Comparison of ENCODE assay signal across 15 cellular contexts in the genomic region with DNA sequence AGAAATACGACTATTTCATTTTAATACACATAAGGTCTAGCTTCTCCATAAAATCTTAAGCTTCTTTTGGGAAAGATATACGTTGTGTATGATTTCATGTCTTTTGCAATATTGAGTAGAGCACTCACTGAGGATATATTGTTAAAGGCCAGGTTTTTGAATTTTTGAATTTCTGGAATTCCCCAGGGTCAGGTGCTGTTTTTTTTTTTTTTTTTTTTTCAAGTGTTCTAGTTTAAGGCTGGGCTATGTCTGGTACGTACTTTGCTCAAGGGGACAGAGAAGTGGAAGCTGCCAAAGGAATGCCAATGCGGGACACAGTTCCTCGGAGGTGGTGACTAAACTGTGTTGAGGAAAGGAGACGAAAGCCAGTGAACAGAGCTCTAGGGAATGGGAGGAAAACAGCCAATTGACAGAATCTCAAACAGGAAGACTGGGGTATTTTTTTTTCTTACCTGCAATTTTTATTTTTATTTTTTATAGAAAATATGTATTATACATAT.
"Had no signal": no experiment of that assay in that cellular context is flagged by ENCODE, and none has a peak within 500 bp of the region (broad histone marks: within the 10 kb centered on the region; RNA-seq: fewer than 3 reads in every experiment).

No MANE protein-coding gene starts in this region.

- H3K4me3 Mint-ChIP-seq: activated CD4-positive, alpha-beta T cell treated with anti-CD3 and anti-CD28 coated beads, Interleukin-2, amount 10 ng/mL, durations not matched to agents 24 days and 14 days; activated naive CD4-positive, alpha-beta T cell treated with anti-CD3 and anti-CD28 coated beads, Interleukin-2, amount 10 ng/mL, durations not matched to agents 7 days and 5 days; activated T-helper 17 cell treated with anti-CD3 and anti-CD28 coated beads, Interleukin-2, amount 50 U/mL, for 72 hours; naive thymus-derived CD8-positive, alpha-beta T cell; WTC11 had no signal

- ATAC-seq: activated T-helper 17 cell treated with anti-CD3 and anti-CD28 coated beads, Interleukin-2, amount 50 U/mL, for 72 hours; mucosa of descending colon; naive thymus-derived CD8-positive, alpha-beta T cell; WTC11 had no signal

- H3K4me3 ChIP-seq: mucosa of descending colon, suprapubic skin had no signal

- H3K36me3 Mint-ChIP-seq: activated naive CD4-positive, alpha-beta T cell treated with anti-CD3 and anti-CD28 coated beads, Interleukin-2, amount 10 ng/mL, durations not matched to agents 7 days and 5 days; naive thymus-derived CD8-positive, alpha-beta T cell; WTC11 had no signal

- H3K27ac Mint-ChIP-seq: activated CD4-positive, alpha-beta T cell treated with anti-CD3 and anti-CD28 coated beads, Interleukin-2, amount 10 ng/mL, durations not matched to agents 24 days and 14 days; activated naive CD4-positive, alpha-beta T cell treated with anti-CD3 and anti-CD28 coated beads, Interleukin-2, amount 10 ng/mL, durations not matched to agents 7 days and 5 days; activated T-helper 17 cell treated with anti-CD3 and anti-CD28 coated beads, Interleukin-2, amount 50 U/mL, for 72 hours; naive thymus-derived CD8-positive, alpha-beta T cell; WTC11 had no signal

- H3K4me1 Mint-ChIP-seq: activated naive CD4-positive, alpha-beta T cell treated with anti-CD3 and anti-CD28 coated beads, Interleukin-2, amount 10 ng/mL, durations not matched to agents 7 days and 5 days; activated T-helper 17 cell treated with anti-CD3 and anti-CD28 coated beads, Interleukin-2, amount 50 U/mL, for 72 hours; WTC11 had no signal

- DNase-seq: activated CD4-positive, alpha-beta T cell treated with anti-CD3 and anti-CD28 coated beads, Interleukin-2, amount 10 ng/mL, durations not matched to agents 24 days and 14 days; activated CD8-positive, alpha-beta memory T cell treated with anti-CD3 and anti-CD28 coated beads for 24 hours; activated naive CD4-positive, alpha-beta T cell treated with anti-CD3 and anti-CD28 coated beads, Interleukin-2, amount 10 ng/mL, durations not matched to agents 7 days and 5 days; effector memory CD4-positive, alpha-beta T cell; erythroblast; hypothalamus; mucosa of descending colon; naive thymus-derived CD8-positive, alpha-beta T cell; nucleus accumbens; stimulated activated CD4-positive, alpha-beta T cell treated with anti-CD3 and anti-CD28 coated beads, Interleukin-12 subunit alpha, Interleukin-12 subunit beta, amount 100 ng/mL, for 4 hours; stimulated activated naive CD4-positive, alpha-beta T cell; T-helper 1 cell had no signal

- H3K27me3 Mint-ChIP-seq: activated CD4-positive, alpha-beta T cell treated with anti-CD3 and anti-CD28 coated beads, Interleukin-2, amount 10 ng/mL, durations not matched to agents 24 days and 14 days; activated naive CD4-positive, alpha-beta T cell treated with anti-CD3 and anti-CD28 coated beads, Interleukin-2, amount 10 ng/mL, durations not matched to agents 7 days and 5 days; activated T-helper 17 cell treated with anti-CD3 and anti-CD28 coated beads, Interleukin-2, amount 50 U/mL, for 72 hours; naive thymus-derived CD8-positive, alpha-beta T cell had no signal

- H3K9me3 Mint-ChIP-seq: activated naive CD4-positive, alpha-beta T cell treated with anti-CD3 and anti-CD28 coated beads, Interleukin-2, amount 10 ng/mL, durations not matched to agents 7 days and 5 days; activated T-helper 17 cell treated with anti-CD3 and anti-CD28 coated beads, Interleukin-2, amount 50 U/mL, for 72 hours; naive thymus-derived CD8-positive, alpha-beta T cell; WTC11 had no signal
